Comparison of ENCODE assay signal across 23 cellular contexts in genomic region chr2:147365577-147365976, GRCh38.
DNase-seq lines count a peak whose midpoint lies in the region; TF ChIP-seq lines count a peak whose summit lies in the region.
"Had no signal": no experiment of that assay in that cellular context is flagged by ENCODE, and none has a peak within 500 bp of the region (broad histone marks: within the 10 kb centered on the region; RNA-seq: fewer than 3 reads in every experiment).

No MANE protein-coding gene starts in this region.

- H3K4me1 ChIP-seq in Loucy (ENCODE audit: insufficient read depth, low read length, poor library complexity, severe bottlenecking), result peaks cover 7% of the 10 kb centered on the region
- H3K4me1 ChIP-seq: lower lobe of right lung, thyroid gland had no signal

- H3K9ac ChIP-seq in Loucy (ENCODE audit: low read depth, low read length, poor library complexity, severe bottlenecking), result no peak overlapping the region

- H3F3A ChIP-seq in Loucy (ENCODE audit: low read depth), result no peaks in the 10 kb centered on the region

- no peaks in the 10 kb centered on the region for H3K36me3 ChIP-seq in Loucy (ENCODE audit: insufficient read depth, low read length)
- H3K36me3 ChIP-seq: lower lobe of right lung, thyroid gland had no signal

- peak overlapping the region in 5 of 59 donors; percentile 16 to 63 (median 16) for H3K27ac ChIP-seq in dorsolateral prefrontal cortex
- H3K27ac ChIP-seq: foreskin keratinocyte, HL-60, lower lobe of right lung, thyroid gland had no signal

- no peaks in the 10 kb centered on the region for H4K20me1 ChIP-seq in Loucy (ENCODE audit: insufficient read depth, low read length, poor library complexity, severe bottlenecking)

- DNase-seq in Ammon's horn (ENCODE audit: low spot score), result peak; percentile 44
- DNase-seq in dorsolateral prefrontal cortex, result peak in 9 of 10 donors; percentile 7 to 78 (median 54)
- no peak for DNase-seq in amniotic stem cell (lab: John Stamatoyannopoulos, UW)
- DNase-seq in activated CD4-positive, alpha-beta T cell treated with anti-CD3 and anti-CD28 coated beads for 1 hour, result no peak
- DNase-seq in NCI-H2081 treated with DMSO at 0.1 percent for 48 hours (lab: John Stamatoyannopoulos, UW), result no peak
- DNase-seq in HK-2 (ENCODE audit: unreplicated experiment), result no peak
- DNase-seq: activated CD8-positive, alpha-beta memory T cell treated with anti-CD3 and anti-CD28 coated beads, Interleukin-2, amount 50 U/mL, for 4 hours; activated naive CD8-positive, alpha-beta T cell treated with anti-CD3 and anti-CD28 coated beads for 36 hours; CD4-positive, alpha-beta T cell; DMS153; foreskin keratinocyte; IMR-90; islet precursor cell; lower lobe of right lung; NCI-H1694 treated with DMSO at 0.1 percent for 48 hours; stimulated activated CD4-positive, alpha-beta T cell treated with anti-CD3 and anti-CD28 coated beads, Interleukin-1b, Interleukin-23, amount 100 ng/mL, for 48 hours; thyroid gland had no signal

- no peaks in the 10 kb centered on the region for H3K9me2 ChIP-seq in Loucy (replicated peaks; ENCODE audit: low read depth, low read length)

- no peak overlapping the region; the same call in 1 of the 2 replicates for H2AFZ ChIP-seq in Loucy (ENCODE audit: low read length)

- peaks cover 13% of the 10 kb centered on the region for H3K9me3 Mint-ChIP-seq in nephron
- H3K9me3 Mint-ChIP-seq: activated naive CD8-positive, alpha-beta T cell treated with anti-CD3 and anti-CD28 coated beads for 36 hours; CD4-positive, alpha-beta T cell; stimulated activated memory B cell treated with anti-CD40 and anti-IgM and Interleukin-4, amounts not matched to agents 10 μg/mL and 1 μg/mL and 100 μg/mL, for 72 hours had no signal

- TF ChIP-seq CTCF in Loucy (conservative IDR thresholded peaks at IDR 0.05; ENCODE audit: low read length), result no peak
- peak in 2 of 56 donors; percentile 7 to 9 for TF ChIP-seq CTCF in dorsolateral prefrontal cortex (IDR thresholded peaks at IDR 0.05 in 54 of 56, conservative IDR thresholded peaks at IDR 0.05 in 2 of 56; ENCODE audit: low read depth in 1 of 56, partially characterized antibody in 56 of 56)
- no peak for TF ChIP-seq CTCF in nephron (IDR thresholded peaks at IDR 0.05; ENCODE audit: unreplicated experiment in 3 of 3)

- H3K36me3 Mint-ChIP-seq in nephron (ENCODE audit: low read depth), result no peaks in the 10 kb centered on the region
- H3K36me3 Mint-ChIP-seq: activated naive CD8-positive, alpha-beta T cell treated with anti-CD3 and anti-CD28 coated beads for 36 hours; stimulated activated memory B cell treated with anti-CD40 and anti-IgM and Interleukin-4, amounts not matched to agents 10 μg/mL and 1 μg/mL and 100 μg/mL, for 72 hours had no signal

- peak overlapping the region; percentile 58 to 89 (median 69) for H3K27ac Mint-ChIP-seq in nephron
- H3K27ac Mint-ChIP-seq: activated naive CD8-positive, alpha-beta T cell treated with anti-CD3 and anti-CD28 coated beads for 36 hours; activated T-helper 2 cell treated with anti-CD3 and anti-CD28 coated beads, Interferon-gamma antibody, Interleukin-2, Interleukin-4, amounts not matched to agents 10 μg/mL and 5 μg/mL and 100 μg/mL, durations not matched to agents 14 hours and 24 hours and 36 hours; CD4-positive, alpha-beta T cell; dendritic cell treated with granulocyte-macrophage colony-stimulating factor and Interleukin-4, amounts not matched to agents 40 ng/mL and 50 ng/mL, for 4 days; stimulated activated memory B cell treated with anti-CD40 and anti-IgM and Interleukin-4, amounts not matched to agents 10 μg/mL and 1 μg/mL and 100 μg/mL, for 72 hours had no signal

- peak overlapping the region in 1 of 3 experiments; percentile 4 for H3K4me3 Mint-ChIP-seq in nephron
- H3K4me3 Mint-ChIP-seq: activated naive CD8-positive, alpha-beta T cell treated with anti-CD3 and anti-CD28 coated beads for 36 hours; dendritic cell treated with granulocyte-macrophage colony-stimulating factor and Interleukin-4, amounts not matched to agents 40 ng/mL and 50 ng/mL, for 4 days; stimulated activated memory B cell treated with anti-CD40 and anti-IgM and Interleukin-4, amounts not matched to agents 10 μg/mL and 1 μg/mL and 100 μg/mL, for 72 hours had no signal

- H3K4me3 ChIP-seq in Loucy (ENCODE audit: low read length, poor library complexity, severe bottlenecking) (no peak overlapping the region), dorsolateral prefrontal cortex (no peak overlapping the region)
- H3K4me3 ChIP-seq: lower lobe of right lung, thyroid gland had no signal

- no peaks in the 10 kb centered on the region for H3K9me3 ChIP-seq in Loucy (ENCODE audit: insufficient read depth, low read depth, low read length)
- H3K9me3 ChIP-seq: lower lobe of right lung, thyroid gland had no signal

- no peaks in the 10 kb centered on the region for H3K79me2 ChIP-seq in Loucy (ENCODE audit: insufficient read depth, low read length)

- intact Hi-C loops in dorsolateral prefrontal cortex (cut with DNase I), result no loop called here

- H3K27me3 ChIP-seq in Loucy (ENCODE audit: insufficient read depth, low read length, poor library complexity, severe bottlenecking), result no peaks in the 10 kb centered on the region
- H3K27me3 ChIP-seq in dorsolateral prefrontal cortex, result no peaks in the 10 kb centered on the region
- H3K27me3 ChIP-seq: foreskin keratinocyte, thyroid gland had no signal

- H3K4me1 Mint-ChIP-seq in nephron, result peaks cover 23% of the 10 kb centered on the region
- H3K4me1 Mint-ChIP-seq: stimulated activated memory B cell treated with anti-CD40 and anti-IgM and Interleukin-4, amounts not matched to agents 10 μg/mL and 1 μg/mL and 100 μg/mL, for 72 hours had no signal

- peaks cover 5% of the 10 kb centered on the region for H3K27me3 Mint-ChIP-seq in nephron (ENCODE audit: low read depth)
- H3K27me3 Mint-ChIP-seq: activated naive CD8-positive, alpha-beta T cell treated with anti-CD3 and anti-CD28 coated beads for 36 hours; dendritic cell treated with granulocyte-macrophage colony-stimulating factor and Interleukin-4, amounts not matched to agents 40 ng/mL and 50 ng/mL, for 4 days; stimulated activated memory B cell treated with anti-CD40 and anti-IgM and Interleukin-4, amounts not matched to agents 10 μg/mL and 1 μg/mL and 100 μg/mL, for 72 hours had no signal

- peak overlapping the region; percentile 58 for H3K4me2 ChIP-seq in Loucy (ENCODE audit: low read depth, low read length, poor library complexity, severe bottlenecking)

Comparison
In these comparisons a context has a peak if more than half of its experiments do, and no peak if none do; other contexts are left out.
1. DNase-seq: peak in Ammon's horn (single experiment) and dorsolateral prefrontal cortex (9 of 10); none in amniotic stem cell (single experiment), activated CD4-positive, alpha-beta T cell treated with anti-CD3 and anti-CD28 coated beads for 1 hour (single experiment), NCI-H2081 treated with DMSO at 0.1 percent for 48 hours (single experiment) and HK-2 (single experiment).